ENCODE assay signal across 1 cellular context in the genomic region with DNA sequence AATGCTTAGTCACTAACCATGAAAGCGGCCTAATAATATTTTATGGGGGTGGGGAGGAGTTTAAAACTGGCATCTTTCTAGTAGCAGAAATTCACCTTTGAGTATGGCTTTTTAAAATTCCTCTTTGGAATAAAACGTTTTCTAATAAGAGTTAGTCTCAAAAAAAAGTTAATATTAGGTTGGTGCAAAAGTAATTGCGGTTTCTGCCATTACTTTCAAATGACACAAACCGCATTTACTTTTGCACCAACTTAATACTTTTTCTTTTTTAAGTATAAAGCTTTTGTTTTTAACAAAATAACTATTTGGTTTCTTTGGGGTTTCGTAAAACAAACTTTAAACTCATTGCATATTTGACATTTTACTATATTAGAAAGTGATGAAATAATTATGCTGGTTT.
TF ChIP-seq lines count a peak whose summit lies in the region.

No MANE protein-coding gene starts in this region.

TF ChIP-seq in SK-N-SH, 30 proteins besides CTCF, POLR2A, EP300 and RAD21 (continued from another document):
- TF ChIP-seq, protein P1, sequence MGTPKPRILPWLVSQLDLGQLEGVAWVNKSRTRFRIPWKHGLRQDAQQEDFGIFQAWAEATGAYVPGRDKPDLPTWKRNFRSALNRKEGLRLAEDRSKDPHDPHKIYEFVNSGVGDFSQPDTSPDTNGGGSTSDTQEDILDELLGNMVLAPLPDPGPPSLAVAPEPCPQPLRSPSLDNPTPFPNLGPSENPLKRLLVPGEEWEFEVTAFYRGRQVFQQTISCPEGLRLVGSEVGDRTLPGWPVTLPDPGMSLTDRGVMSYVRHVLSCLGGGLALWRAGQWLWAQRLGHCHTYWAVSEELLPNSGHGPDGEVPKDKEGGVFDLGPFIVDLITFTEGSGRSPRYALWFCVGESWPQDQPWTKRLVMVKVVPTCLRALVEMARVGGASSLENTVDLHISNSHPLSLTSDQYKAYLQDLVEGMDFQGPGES (IDR thresholded peaks at IDR 0.05; ENCODE audit: low read depth, low read length), result no peak
- no peak for TF ChIP-seq MEF2A (IDR thresholded peaks at IDR 0.05; ENCODE audit: borderline replicate concordance, low read depth)
- TF ChIP-seq EZH2phosphoT487 (IDR thresholded peaks at IDR 0.05; ENCODE audit: borderline replicate concordance, low read depth), result no peak
TF ChIP-seq in SK-N-SH: peak in this region for 0.
